Comparison of ENCODE assay signal across 30 cellular contexts in genomic region chr11:72260574-72260973, GRCh38.
"Had no signal": no experiment of that assay in that cellular context is flagged by ENCODE, and none has a peak within 500 bp of the region (broad histone marks: within the 10 kb centered on the region; RNA-seq: fewer than 3 reads in every experiment).

No MANE protein-coding gene starts in this region.

- H3K27ac ChIP-seq: Peyer's patch, SK-N-MC had no signal

- ATAC-seq: PC-3, T-cell, T-helper 17 cell had no signal

- H3K27me3 ChIP-seq: MG63, Peyer's patch had no signal

- H3K36me3 ChIP-seq: MG63, Peyer's patch had no signal

- H3K9me3 ChIP-seq: Peyer's patch had no signal

- DNase-seq: Kasumi-1, MG63, NCI-H1048, NCI-H1092 treated with DMSO at 0.1 percent for 48 hours, NCI-H1105 treated with DMSO at 0.1 percent for 48 hours, NCI-H1417, NCI-H1436, NCI-H146, NCI-H1694, NCI-H187, NCI-H1930, NCI-H2029 treated with DMSO at 0.1 percent for 48 hours, NCI-H2081 treated with DMSO at 0.1 percent for 48 hours, NCI-H2107, NCI-H2171 treated with DMSO at 0.1 percent for 48 hours, NCI-H2227 treated with DMSO at 0.1 percent for 48 hours, NCI-H345, NCI-H446, NCI-H510A treated with DMSO at 0.1 percent for 48 hours, NCI-H524 treated with DMSO at 0.1 percent for 48 hours, NCI-H774, OCI-M1, PC-3, Peyer's patch, Right ventricle myocardium superior, RPMI8226, SHP77 treated with DMSO at 0.1 percent for 48 hours, T-cell, T-helper 17 cell had no signal

- H3K4me3 ChIP-seq: MG63, Peyer's patch, SK-N-MC had no signal

- H3K4me1 ChIP-seq: Peyer's patch had no signal
